ENCODE assay signal across 7 cellular contexts in genomic region chr21:22106720-22107410, GRCh38.
"Had no signal": no experiment of that assay in that cellular context is flagged by ENCODE, and none has a peak within 500 bp of the region (broad histone marks: within the 10 kb centered on the region; RNA-seq: fewer than 3 reads in every experiment).

No MANE protein-coding gene starts in this region.

- H3K9me3 ChIP-seq: HAP-1 had no signal

- DNase-seq: GM23248, GOT3, H7, HFFc6, IMR-90 had no signal

- H3K36me3 ChIP-seq: HAP-1 had no signal

- H2AFZ ChIP-seq: GM23248 had no signal

- H3K4me3 ChIP-seq: GM23248, HAP-1 had no signal

- H3K27ac ChIP-seq: GM23248 had no signal

- ATAC-seq: HCT116 had no signal

- H3K9ac ChIP-seq: GM23248 had no signal

- H3K4me1 ChIP-seq: HAP-1 had no signal

- H3K4me3 Mint-ChIP-seq: HFFc6 had no signal

- H3K27ac Mint-ChIP-seq: HFFc6 had no signal
